Comparison of ENCODE assay signal across 9 cellular contexts in the genomic region with DNA sequence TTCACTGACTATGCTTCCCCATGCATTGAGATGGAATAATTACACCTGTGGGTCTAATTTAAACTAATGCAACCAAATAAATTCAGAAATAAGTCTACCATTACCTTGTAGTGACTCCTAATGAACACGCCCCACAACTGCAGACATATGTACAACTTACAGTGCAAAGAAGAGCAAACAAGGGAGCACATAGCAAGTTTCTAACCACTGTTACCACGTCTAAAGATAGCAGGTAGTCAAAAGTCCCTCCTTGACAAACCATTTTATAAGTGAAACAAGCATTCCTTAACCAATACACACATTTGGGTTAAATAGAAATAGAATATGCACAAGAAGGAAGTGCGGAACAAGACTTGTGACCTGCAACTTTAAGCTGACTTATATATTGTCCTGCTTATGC. TPM values are rescaled to one million over a fixed set of nuclear protein-coding genes. Genes with fewer than 3 reads are reported as not detected.
DNase-seq lines count a peak whose midpoint lies in the region; ATAC-seq and TF ChIP-seq lines count a peak whose summit lies in the region.
"Had no signal": no experiment of that assay in that cellular context is flagged by ENCODE, and none has a peak within 500 bp of the region (broad histone marks: within the 10 kb centered on the region; RNA-seq: fewer than 3 reads in every experiment).

No MANE protein-coding gene starts in this region.

- no peaks in the 10 kb centered on the region for H3K27me3 ChIP-seq in BLaER1
- H3K27me3 ChIP-seq: SJSA1 had no signal

- POLR2A ChIA-PET in activated CD8-positive, alpha-beta T cell treated with anti-CD3 and anti-CD28 coated beads for 36 hours (lab: Charles Lee) = interaction anchor here (0.9 kb wide), 1 partner anchor 13 kb away, joined by 3 read pairs; no protein-coding TSS in a partner anchor

- no peak for DNase-seq in activated CD8-positive, alpha-beta T cell treated with anti-CD3 and anti-CD28 coated beads for 36 hours
- DNase-seq in dedifferentiated amniotic fluid mesenchymal stem cell (ENCODE audit: extremely low spot score) = no peak
- no peak for DNase-seq in kidney tubule cell (ENCODE audit: low spot score)
- DNase-seq in amygdala (lab: John Stamatoyannopoulos, UW) = no peak
- DNase-seq in NCI-H2081 (lab: John Stamatoyannopoulos, UW) = no peak

- H3K9me3 Mint-ChIP-seq in activated CD8-positive, alpha-beta T cell treated with anti-CD3 and anti-CD28 coated beads for 36 hours = no peaks in the 10 kb centered on the region

- H3K4me1 ChIP-seq in BLaER1 = peaks cover 26% of the 10 kb centered on the region

- no peak for TF ChIP-seq CTCF in activated CD8-positive, alpha-beta T cell treated with anti-CD3 and anti-CD28 coated beads for 36 hours (IDR thresholded peaks at IDR 0.05)

- peak overlapping the region; percentile 64 for H3K27ac Mint-ChIP-seq in activated CD8-positive, alpha-beta T cell treated with anti-CD3 and anti-CD28 coated beads for 36 hours

- peaks cover 55% of the 10 kb centered on the region for H3K4me1 Mint-ChIP-seq in activated CD8-positive, alpha-beta T cell treated with anti-CD3 and anti-CD28 coated beads for 36 hours (ENCODE audit: low read depth)

- H3K27me3 Mint-ChIP-seq in activated CD8-positive, alpha-beta T cell treated with anti-CD3 and anti-CD28 coated beads for 36 hours = no peaks in the 10 kb centered on the region

- ATAC-seq in GM19043 (IDR thresholded peaks at IDR 0.05; ENCODE audit: low read depth, unreplicated experiment) (peak; percentile 79), HG02981 (IDR thresholded peaks at IDR 0.05; ENCODE audit: unreplicated experiment) (peak; percentile 70)
- peak; percentile 53 for ATAC-seq in activated CD8-positive, alpha-beta T cell treated with anti-CD3 and anti-CD28 coated beads for 36 hours

- intact Hi-C loops in activated CD8-positive, alpha-beta T cell treated with anti-CD3 and anti-CD28 coated beads for 36 hours (cut with micrococcal nuclease) = no loop called here

- H3K36me3 ChIP-seq in BLaER1 = no peaks in the 10 kb centered on the region
- H3K36me3 ChIP-seq: SJSA1 had no signal

- H3K4me3 Mint-ChIP-seq in activated CD8-positive, alpha-beta T cell treated with anti-CD3 and anti-CD28 coated beads for 36 hours = peak overlapping the region; percentile 61

- H3K9me3 ChIP-seq in BLaER1 = no peaks in the 10 kb centered on the region
- H3K9me3 ChIP-seq: SJSA1 had no signal

- no peaks in the 10 kb centered on the region for H3K36me3 Mint-ChIP-seq in activated CD8-positive, alpha-beta T cell treated with anti-CD3 and anti-CD28 coated beads for 36 hours (ENCODE audit: low read depth)

- CTCF ChIA-PET in activated CD8-positive, alpha-beta T cell treated with anti-CD3 and anti-CD28 coated beads for 36 hours (lab: Charles Lee) = interaction anchor here (0.8 to 1.4 kb wide), 4 partner anchors 11 to 23 kb away, joined by 3 to 4 read pairs (median 3); no protein-coding TSS in a partner anchor

- H3K4me2 ChIP-seq in BLaER1 = peak overlapping the region; percentile 65

- H3K4me3 ChIP-seq in BLaER1 = no peak overlapping the region
- H3K4me3 ChIP-seq: SJSA1 had no signal

- H3K9ac ChIP-seq in BLaER1 = no peak overlapping the region

- H4K20me1 ChIP-seq in BLaER1 = peaks cover 100% of the 10 kb centered on the region

- H3K27ac ChIP-seq in BLaER1 = no peak overlapping the region

RNA-seq across cellular contexts. Expression of a gene that starts 20.6 kb away (rescaled TPM):
- 10 to 100 TPM; 36.2 to 40.4 TPM for total RNA-seq in activated CD8-positive, alpha-beta T cell treated with anti-CD3 and anti-CD28 coated beads for 36 hours
